Comparison of ENCODE assay signal across 22 cellular contexts in the genomic region with DNA sequence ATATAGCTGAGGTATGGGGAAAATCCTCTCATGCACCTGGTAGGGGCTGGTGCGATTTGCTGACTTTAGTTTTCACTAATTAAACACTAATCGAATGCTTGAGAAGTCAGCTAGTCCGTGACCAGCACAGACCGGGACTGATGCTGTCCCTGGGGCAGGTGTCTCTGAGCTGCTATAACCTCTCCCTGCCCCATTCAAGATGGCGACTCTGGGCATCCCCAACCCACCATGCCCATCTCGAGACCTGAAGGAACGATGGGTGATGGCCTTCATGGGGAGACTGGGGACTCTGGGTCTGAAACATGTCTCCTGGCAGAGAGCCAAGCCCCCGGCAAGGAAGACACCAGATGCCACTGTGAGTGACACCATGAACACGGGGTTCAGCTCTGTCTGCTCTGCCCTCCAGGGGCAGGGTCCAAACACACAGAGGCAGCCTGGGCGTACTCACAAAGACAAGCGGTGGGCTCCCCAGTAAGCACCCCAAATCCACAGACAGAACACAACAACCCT. TPM values are rescaled to one million over a fixed set of nuclear protein-coding genes. Genes with fewer than 3 reads are reported as not detected.
A peak's percentile ranks its signal among the peaks of the same experiment; 100 is the strongest.
DNase-seq lines count a peak whose midpoint lies in the region; ATAC-seq, FAIRE-seq and TF ChIP-seq lines count a peak whose summit lies in the region.
"Had no signal": no experiment of that assay in that cellular context is flagged by ENCODE, and none has a peak within 500 bp of the region (broad histone marks: within the 10 kb centered on the region; RNA-seq: fewer than 3 reads in every experiment).

No MANE protein-coding gene starts in this region.

- H4K91ac ChIP-seq in mesenchymal stem cell (ENCODE audit: low read length): no peak overlapping the region

- in situ Hi-C loops in K562 (cut with MboI): no loop called here

- no peaks in the 10 kb centered on the region for H4K20me1 ChIP-seq in K562 (replicated peaks; ENCODE audit: control insufficient read depth, insufficient read depth, low read length)

- CTCF ChIA-PET in K562 (lab: Yijun Ruan, JAX; ENCODE audit: low intra/inter-chr PET ratio): no interaction called here

- no peak for TF ChIP-seq RAD21 in K562 (CRISPR knock-in tag; conservative IDR thresholded peaks at IDR 0.05 in 1 of 2, IDR thresholded peaks at IDR 0.05 in 1 of 2)

- H3K27ac ChIP-seq in K562 (ENCODE audit: extremely low read depth, low read depth, low read length) (no peak overlapping the region), mesenchymal stem cell (ENCODE audit: low read length, poor library complexity, severe bottlenecking) (no peak overlapping the region)
- H3K27ac ChIP-seq: BLaER1 treated with 17β-estradiol and CSF1 and Interleukin-3, amounts not matched to agents 10 nM and 100 nM; Peyer's patch had no signal

- no peaks in the 10 kb centered on the region for H3K79me2 ChIP-seq in K562 (ENCODE audit: control insufficient read depth, insufficient read depth, low read length)

- no peak overlapping the region for H3K4ac ChIP-seq in mesenchymal stem cell (ENCODE audit: low read depth in 1 of 2, low read length in 2 of 2)

- no peak overlapping the region for H3K18ac ChIP-seq in mesenchymal stem cell (ENCODE audit: low read depth in 1 of 2, low read length in 2 of 2)

- no peak for FAIRE-seq in K562 (lab: Jason Lieb, UNC)
- FAIRE-seq: D721Med had no signal

- DNase-seq in BE2C: peak; percentile 42
- no peak for DNase-seq in K562 (ENCODE audit: extremely low read depth in 1 of 4, low spot score in 3 of 4)
- DNase-seq in mesenchymal stem cell: no peak
- peak; percentile 58 for DNase-seq in sciatic nerve (ENCODE audit: low spot score)
- no peak for DNase-seq in mucosa of descending colon
- DNase-seq: CD4-positive, alpha-beta T cell; GOT3; HCEC 1CT; Karpas-422; NCI-H1092; NCI-H1417 treated with DMSO at 0.1 percent for 48 hours; NCI-H1694 treated with DMSO at 0.1 percent for 48 hours; NCI-H2081; NCI-H2227 treated with DMSO at 0.1 percent for 48 hours; NCI-H526 treated with DMSO at 0.1 percent for 48 hours; Peyer's patch; SIG-M5 had no signal

- no peak for TF ChIP-seq POLR2A in K562 (conservative IDR thresholded peaks at IDR 0.05)

- H4K8ac ChIP-seq in mesenchymal stem cell (ENCODE audit: low read length): no peak overlapping the region

- TF ChIP-seq CTCF in BE2C (IDR thresholded peaks at IDR 0.05; ENCODE audit: low read depth, low read length) (no peak), K562 (IDR thresholded peaks at IDR 0.05 in 2 of 3, conservative IDR thresholded peaks at IDR 0.05 in 1 of 3; ENCODE audit: insufficient read depth in 2 of 3, low read depth in 1 of 3, low read length in 3 of 3) (no peak), mucosa of descending colon (IDR thresholded peaks at IDR 0.05) (no peak)

- peaks cover 20% of the 10 kb centered on the region for H3K4me1 ChIP-seq in BE2C
- H3K4me1 ChIP-seq in K562 (replicated peaks in 1 of 2; ENCODE audit: control insufficient read depth in 2 of 2, insufficient read depth in 2 of 2, low read length in 2 of 2): no peaks in the 10 kb centered on the region
- H3K4me1 ChIP-seq in mesenchymal stem cell (ENCODE audit: control insufficient read depth, insufficient read depth, low read depth, low read length): peaks cover 31% of the 10 kb centered on the region
- no peaks in the 10 kb centered on the region for H3K4me1 ChIP-seq in mucosa of descending colon (ENCODE audit: low read depth)
- H3K4me1 ChIP-seq: Peyer's patch had no signal

- no peak for TF ChIP-seq EP300 in K562 (IDR thresholded peaks at IDR 0.05; ENCODE audit: low read length)

- intact Hi-C loops in K562 (cut with micrococcal nuclease): no loop called here
- intact Hi-C loops in sciatic nerve (cut with DNase I): loop anchor here (10.0 kb wide), 1 partner anchor 1288 kb away; no protein-coding TSS in a partner anchor
- intact Hi-C loops in mucosa of descending colon (cut with DNase I, micrococcal nuclease): no loop called here

- no peak overlapping the region for H2BK120ac ChIP-seq in mesenchymal stem cell (ENCODE audit: low read depth, low read length)

- H3K4me3 ChIP-seq in BE2C (ENCODE audit: low read depth, low read length): no peak overlapping the region
- H3K4me3 ChIP-seq in K562: no peak overlapping the region
- no peak overlapping the region for H3K4me3 ChIP-seq in mesenchymal stem cell (ENCODE audit: insufficient read depth in 1 of 2, low read depth in 1 of 2, low read length in 2 of 2)
- H3K4me3 ChIP-seq in mucosa of descending colon: no peak overlapping the region
- H3K4me3 ChIP-seq: BLaER1 treated with 17β-estradiol and CSF1 and Interleukin-3, amounts not matched to agents 10 nM and 100 nM; Peyer's patch; SK-N-MC had no signal

- no peak overlapping the region for H3K4me2 ChIP-seq in K562 (ENCODE audit: insufficient read depth, low read length)
- H3K4me2 ChIP-seq in mesenchymal stem cell (ENCODE audit: low read length, poor library complexity, severe bottlenecking): no peak overlapping the region
- H3K4me2 ChIP-seq: BLaER1 treated with 17β-estradiol and CSF1 and Interleukin-3, amounts not matched to agents 10 nM and 100 nM had no signal

- H3K9me1 ChIP-seq in K562 (ENCODE audit: control insufficient read depth, insufficient read depth, low read length): no peaks in the 10 kb centered on the region

- 89% methylated on average over 11 of the region's 11 CpGs for WGBS in K562 (ENCODE audit: insufficient coverage, low coverage, missing lambda C conversion rate)
- WGBS in mesenchymal stem cell: 94% methylated on average over 11 of the region's 11 CpGs

- H3K9me3 ChIP-seq in BE2C: no peaks in the 10 kb centered on the region
- H3K9me3 ChIP-seq in K562 (replicated peaks; ENCODE audit: control insufficient read depth, insufficient read depth, low read depth, low read length): no peaks in the 10 kb centered on the region
- no peaks in the 10 kb centered on the region for H3K9me3 ChIP-seq in mesenchymal stem cell (ENCODE audit: control insufficient read depth, low read length)
- no peaks in the 10 kb centered on the region for H3K9me3 ChIP-seq in mucosa of descending colon
- H3K9me3 ChIP-seq: Peyer's patch had no signal

- H3K27me3 ChIP-seq in BE2C: no peaks in the 10 kb centered on the region
- H3K27me3 ChIP-seq in K562 (ENCODE audit: control insufficient read depth in 2 of 2, insufficient read depth in 2 of 2, low read length in 2 of 2): no peaks in the 10 kb centered on the region
- H3K27me3 ChIP-seq in mesenchymal stem cell (ENCODE audit: control insufficient read depth in 1 of 2, insufficient read depth in 1 of 2, low read length in 2 of 2): no peaks in the 10 kb centered on the region
- H3K27me3 ChIP-seq: BLaER1 treated with 17β-estradiol and CSF1 and Interleukin-3, amounts not matched to agents 10 nM and 100 nM; Peyer's patch had no signal

- no peak overlapping the region for H2BK12ac ChIP-seq in mesenchymal stem cell (ENCODE audit: low read length in 2 of 2)

- no peak overlapping the region for H2BK5ac ChIP-seq in mesenchymal stem cell (ENCODE audit: low read depth, low read length, poor library complexity, severe bottlenecking)

- ATAC-seq in K562: no peak
- ATAC-seq in sciatic nerve: no peak
- ATAC-seq in HG03469 (IDR thresholded peaks at IDR 0.05; ENCODE audit: unreplicated experiment): no peak
- ATAC-seq in GM18868 (IDR thresholded peaks at IDR 0.05; ENCODE audit: unreplicated experiment): no peak
- no peak for ATAC-seq in mucosa of descending colon

- POLR2A ChIA-PET in K562 (lab: Yijun Ruan, JAX): interaction anchor here (1.3 kb wide), 1 partner anchor 9 kb away, joined by 4 read pairs; no protein-coding TSS in a partner anchor

- peak overlapping the region; percentile 43 for H2AK5ac ChIP-seq in mesenchymal stem cell (ENCODE audit: low read length, severe bottlenecking)

- H3K79me1 ChIP-seq in mesenchymal stem cell (replicated peaks; ENCODE audit: low read length, poor library complexity, severe bottlenecking): peaks cover 28% of the 10 kb centered on the region

- H3K36me3 ChIP-seq in BE2C (peaks cover 2% of the 10 kb centered on the region), K562 (ENCODE audit: control insufficient read depth, insufficient read depth, low read length) (peaks cover 10% of the 10 kb centered on the region; the same call in 2 of the 3 replicates), mesenchymal stem cell (ENCODE audit: control insufficient read depth in 1 of 2, insufficient read depth in 2 of 2, low read depth in 1 of 2, low read length in 2 of 2) (peaks cover 46% of the 10 kb centered on the region in 2 experiments), mucosa of descending colon (ENCODE audit: low read depth) (no peaks in the 10 kb centered on the region)

- no peak overlapping the region for H3K23ac ChIP-seq in mesenchymal stem cell (ENCODE audit: low read length in 2 of 2)

- no peak overlapping the region for H3K14ac ChIP-seq in mesenchymal stem cell (ENCODE audit: low read length in 2 of 2)

- no TSS peak for BruUV-seq in K562 (replicated peaks; lab: Mats Ljungman, UMichigan)

- 0 out of 4 replicates have a peak overlapping the region, but pooled peaks of 1 of the 2 experiments have one; percentile 35 for H3K9ac ChIP-seq in K562 (ENCODE audit: insufficient read depth in 1 of 2, low read depth in 2 of 2, low read length in 2 of 2)
- H3K9ac ChIP-seq in mesenchymal stem cell (ENCODE audit: low read length): no peak overlapping the region
- H3K9ac ChIP-seq: BLaER1 treated with 17β-estradiol and CSF1 and Interleukin-3, amounts not matched to agents 10 nM and 100 nM had no signal

- no peak overlapping the region for H2BK15ac ChIP-seq in mesenchymal stem cell (ENCODE audit: low read depth, poor library complexity, severe bottlenecking)

- no peak overlapping the region for H2AFZ ChIP-seq in K562 (ENCODE audit: low read depth, low read length)
- no peak overlapping the region for H2AFZ ChIP-seq in mesenchymal stem cell (ENCODE audit: low read depth, low read length)

RNA-seq across cellular contexts. Expression of gene GNA12, which starts 57.4 kb away (rescaled TPM):
- 32.2 TPM for polyA plus RNA-seq in BE2C (2012; ENCODE audit: insufficient read depth, insufficient read length, low read depth)
- total RNA-seq in K562 (2011; cell fraction: chromatin; rRNA removed; ENCODE audit: low replicate concordance): 34.3 and 48.1 TPM in 2 replicates
- total RNA-seq in K562 (2011; cell fraction: nucleolus; rRNA removed): 27.5 and 29.5 TPM in 2 replicates
- total RNA-seq in K562 (2011; cell fraction: nucleoplasm; rRNA removed): 23.2 and 24.7 TPM in 2 replicates
- total RNA-seq in K562 (2014; rRNA removed): 3.6 and 6.3 TPM in 2 replicates
- 6.6 and 8.4 TPM in 2 replicates for total RNA-seq in K562 (2014; rRNA removed; fragmentation: Illumina TruSeq; extraction: Trizol)
- total RNA-seq in K562 (2015; rRNA removed; fragmentation: Illumina TruSeq; extraction: Trizol): 9.2 and 9.6 TPM in 2 replicates
- 24.5 and 25.0 TPM in 2 replicates for total RNA-seq in K562 (2021)
- polyA plus RNA-seq in K562 (2011; rRNA removed): 32.7 and 34.2 TPM in 2 replicates
- polyA plus RNA-seq in K562 (2011; cell fraction: cytosol; rRNA removed): 30.5 and 36.3 TPM in 2 replicates
- polyA plus RNA-seq in K562 (2011; cell fraction: nucleus; rRNA removed): 18.5 and 19.3 TPM in 2 replicates
- polyA plus RNA-seq in K562 (2012): 18.1 and 31.2 TPM in 2 replicates
- polyA plus RNA-seq in K562 (2014; fragmentation: Illumina TruSeq; extraction: Trizol): 19.4 and 20.7 TPM in 2 replicates
- 1 to 10 TPM in 1 of 2 experiments, under 1 TPM in 1; 0.65 to 2.2 TPM for polyA plus RNA-seq in K562 (2014; fragmentation: Nextera tagmentation; extraction: Ambion mirVana)
- 16.4 and 18.3 TPM in 2 replicates for polyA plus RNA-seq in K562 (2014; rRNA removed)
- polyA minus RNA-seq in K562 (2011; rRNA and poly(A)+ RNA removed): 30.0 and 50.8 TPM in 2 replicates
- 22.2 and 27.2 TPM in 2 replicates for polyA minus RNA-seq in K562 (2011; cell fraction: cytosol; rRNA and poly(A)+ RNA removed)
- polyA minus RNA-seq in K562 (2011; cell fraction: nucleus; rRNA and poly(A)+ RNA removed): 6.3 and 10.7 TPM in 2 replicates
- 78.8 TPM for polyA plus RNA-seq in mesenchymal stem cell (2013, experiment 1 of 2)
- 79.8 TPM for polyA plus RNA-seq in mesenchymal stem cell (2013, experiment 2 of 2)
- 46.7 TPM for total RNA-seq in sciatic nerve
- total RNA-seq in mucosa of descending colon: 10 to 100 TPM; 21.7 to 57.7 (median 25.7) TPM

Comparison
In these comparisons a context has a peak if more than half of its experiments do, and no peak if none do; other contexts are left out.
1. DNase-seq: peak in BE2C (single experiment) and sciatic nerve (single experiment); none in K562 (0 of 4), mesenchymal stem cell (single experiment) and mucosa of descending colon (0 of 3).